In the genomic region with DNA sequence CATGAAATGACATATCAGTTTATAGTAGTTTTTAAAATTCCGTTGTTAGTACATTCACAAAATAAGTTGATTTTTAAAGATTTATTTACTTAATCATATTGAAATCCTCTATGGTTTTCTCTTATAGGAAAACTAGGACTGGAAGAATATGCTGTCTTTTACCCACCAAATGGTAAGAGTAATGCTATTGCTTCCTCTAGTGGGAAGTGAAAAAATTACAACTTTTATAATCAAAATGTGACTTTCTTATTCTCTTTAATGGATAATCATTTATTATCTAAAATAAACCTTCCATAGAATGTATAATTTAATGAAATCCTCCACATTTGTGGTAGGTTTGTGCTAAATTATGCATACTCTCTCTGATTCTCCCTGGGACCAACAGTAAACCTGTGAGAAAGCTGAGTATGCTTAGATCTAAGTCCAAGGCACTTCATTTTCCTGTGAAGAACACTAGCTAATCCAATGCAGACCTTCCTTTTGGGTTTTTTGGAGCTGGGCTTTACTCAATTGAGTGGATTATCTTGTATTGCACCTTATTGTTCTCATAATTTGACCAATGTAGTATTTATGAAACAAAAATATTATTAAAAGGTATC, we compare ENCODE assay signal across 8 cellular contexts.
A peak's percentile ranks its signal among the peaks of the same experiment; 100 is the strongest.
DNase-seq lines count a peak whose midpoint lies in the region; ATAC-seq and TF ChIP-seq lines count a peak whose summit lies in the region.

No MANE protein-coding gene starts in this region.

- H3K4me3 ChIP-seq in esophagus squamous epithelium: no peak overlapping the region

- peaks cover 0 to 6% (median 0%) of the 10 kb centered on the region in 3 donors for H3K36me3 ChIP-seq in esophagus squamous epithelium

- WGBS in esophagus squamous epithelium, 2 donors: 54 to 73% methylated on average over 1 of the region's 1 CpG

- ATAC-seq in HG03280 (IDR thresholded peaks at IDR 0.05; ENCODE audit: unreplicated experiment) (no peak), HG02981 (IDR thresholded peaks at IDR 0.05; ENCODE audit: unreplicated experiment) (no peak)

- peak in 4 of 6 experiments; percentile 43 to 63 (median 47) for TF ChIP-seq CTCF in esophagus squamous epithelium (IDR thresholded peaks at IDR 0.05)

- intact Hi-C loops in esophagus squamous epithelium (cut with DNase I) (loop anchor here (10.0 kb wide), 1 partner anchor 265 kb away; no protein-coding TSS in a partner anchor), posterior cingulate gyrus (cut with DNase I) (loop anchor here (10.0 kb wide), 1 partner anchor 255 kb away; no protein-coding TSS in a partner anchor)

- no peak for TF ChIP-seq POLR2A in esophagus squamous epithelium (IDR thresholded peaks at IDR 0.05)

- no peaks in the 10 kb centered on the region for H3K27me3 ChIP-seq in esophagus squamous epithelium

- H3K9me3 ChIP-seq in esophagus squamous epithelium: no peaks in the 10 kb centered on the region

- DNase-seq in NOMO-1 treated with DMSO at 0.1 percent for 48 hours (lab: John Stamatoyannopoulos, UW; ENCODE audit: unreplicated experiment) (peak; percentile 6), NOMO-1 treated with dmso at 0.1 percent for 144 hours (lab: John Stamatoyannopoulos, UW; ENCODE audit: unreplicated experiment) (no peak), NCI-H748 treated with DMSO at 0.1 percent for 48 hours (lab: John Stamatoyannopoulos, UW) (peak; percentile 9), esophagus squamous epithelium (lab: John Stamatoyannopoulos, UW) (no peak), superior temporal gyrus (ENCODE audit: extremely low spot score) (peak; percentile 71), posterior cingulate gyrus (no peak)

- no peaks in the 10 kb centered on the region for H3K4me1 ChIP-seq in esophagus squamous epithelium

- H3K27ac ChIP-seq in esophagus squamous epithelium: no peak overlapping the region

Comparison
In these comparisons a context has a peak if more than half of its experiments do, and no peak if none do; other contexts are left out.
1. DNase-seq: peak in NOMO-1 treated with DMSO at 0.1 percent for 48 hours (single experiment), NCI-H748 treated with DMSO at 0.1 percent for 48 hours (single experiment) and superior temporal gyrus (single experiment); none in NOMO-1 treated with dmso at 0.1 percent for 144 hours (single experiment), esophagus squamous epithelium (single experiment) and posterior cingulate gyrus (0 of 10).